8 cellular contexts compared by ENCODE assay signal in the genomic region with DNA sequence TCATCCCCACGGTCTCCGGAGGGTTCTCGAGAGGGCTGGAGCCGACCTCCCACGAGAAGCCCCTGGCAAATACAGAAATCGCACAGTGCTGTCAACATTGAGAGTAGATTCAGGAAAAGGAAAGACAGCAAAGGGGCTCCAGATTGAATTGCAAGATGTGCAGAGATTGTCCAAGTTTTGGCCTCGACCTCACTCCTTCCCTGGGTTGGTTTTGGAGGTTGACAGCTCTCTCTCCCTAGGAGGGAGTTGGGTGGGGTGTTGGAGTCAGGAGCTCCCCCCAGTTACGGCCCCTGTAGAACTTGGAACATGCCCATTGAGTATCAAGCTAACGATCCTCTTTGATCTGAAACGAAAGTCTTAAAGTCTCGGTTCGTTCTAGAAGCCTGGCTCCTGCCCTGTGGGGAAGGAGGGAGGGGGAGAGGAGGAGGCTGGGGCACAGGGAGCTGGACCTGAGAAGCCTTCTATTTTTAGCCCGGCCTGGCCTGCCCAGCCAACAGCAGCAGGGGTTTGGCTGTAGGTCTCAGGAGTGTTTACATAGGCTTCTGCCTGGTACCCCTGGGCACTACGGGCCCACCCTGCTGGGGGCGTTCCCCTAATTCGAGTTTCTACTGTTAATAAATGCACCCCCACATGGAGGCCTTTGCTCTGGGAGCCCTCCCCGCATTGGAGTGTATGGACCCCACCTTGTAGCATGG. TPM values are rescaled to one million over a fixed set of nuclear protein-coding genes. Genes with fewer than 3 reads are reported as not detected.
A peak's percentile ranks its signal among the peaks of the same experiment; 100 is the strongest.
DNase-seq lines count a peak whose midpoint lies in the region; ATAC-seq, FAIRE-seq and TF ChIP-seq lines count a peak whose summit lies in the region.

No MANE protein-coding gene starts in this region.

- in situ Hi-C loops in HAP-1 (cut with MboI; ENCODE audit: low sequenced_read_pairs) = no loop called here
- in situ Hi-C loops in mammary epithelial cell (cut with MboI; ENCODE audit: low sequenced_read_pairs in 2 of 2) = no loop called here

- no peaks in the 10 kb centered on the region for H3K9me3 Mint-ChIP-seq in activated CD4-positive, alpha-beta T cell treated with anti-CD3 and anti-CD28 coated beads for 36 hours (ENCODE audit: low read depth)

- H3K27ac ChIP-seq in mammary epithelial cell (ENCODE audit: insufficient read depth, low read depth, low read length) (no peak overlapping the region), keratinocyte (ENCODE audit: control insufficient read depth, insufficient read depth, low read length) (no peak overlapping the region), smooth muscle cell (ENCODE audit: low read depth) (no peak overlapping the region)

- H3K27me3 ChIP-seq in HAP-1 (ENCODE audit: low read depth) (no peaks in the 10 kb centered on the region), mammary epithelial cell (ENCODE audit: insufficient read depth, low read length) (peaks cover 5% of the 10 kb centered on the region), keratinocyte (ENCODE audit: control insufficient read depth, extremely low read depth, insufficient read depth, low read length) (peaks cover 11% of the 10 kb centered on the region), smooth muscle cell (ENCODE audit: low read depth) (peaks cover 68% of the 10 kb centered on the region)

- no TSS peak for BruUV-seq in mammary epithelial cell (replicated peaks; lab: Mats Ljungman, UMichigan)

- peaks cover 6% of the 10 kb centered on the region; the same call in 1 of the 2 replicates for H3K4me1 ChIP-seq in HAP-1
- peaks cover 12% of the 10 kb centered on the region for H3K4me1 ChIP-seq in mammary epithelial cell (ENCODE audit: insufficient read depth, low read length)
- H3K4me1 ChIP-seq in keratinocyte (ENCODE audit: control insufficient read depth, extremely low read depth, insufficient read depth, low read length) = peaks cover 15% of the 10 kb centered on the region
- peaks cover 8% of the 10 kb centered on the region for H3K4me1 ChIP-seq in smooth muscle cell (ENCODE audit: low read depth)

- peaks cover 29% of the 10 kb centered on the region for H3K27me3 Mint-ChIP-seq in activated CD4-positive, alpha-beta T cell treated with anti-CD3 and anti-CD28 coated beads for 36 hours

- DNase-seq in HAP-1 (ENCODE audit: low spot score in 2 of 2) (no peak), mammary epithelial cell (no peak), keratinocyte (ENCODE audit: low read depth, low spot score) (no peak), smooth muscle cell (lab: John Stamatoyannopoulos, UW; ENCODE audit: unreplicated experiment) (no peak), NCI-H187 treated with DMSO at 0.1 percent for 48 hours (lab: John Stamatoyannopoulos, UW) (no peak)
- no peak for DNase-seq in activated CD4-positive, alpha-beta T cell treated with anti-CD3 and anti-CD28 coated beads for 36 hours
- no peak for DNase-seq in NK-92 treated with Interleukin-12 subunit alpha and Interleukin-12 subunit beta, amount 100 ng/mL, for 24 hours (lab: John Stamatoyannopoulos, UW)

- no peaks in the 10 kb centered on the region for H3K9me1 ChIP-seq in keratinocyte (ENCODE audit: control insufficient read depth, extremely low read depth, insufficient read depth, low read length)

- H3K9me3 ChIP-seq in HAP-1 (no peaks in the 10 kb centered on the region), mammary epithelial cell (replicated peaks; ENCODE audit: insufficient read depth, low read length) (no peaks in the 10 kb centered on the region), keratinocyte (ENCODE audit: control insufficient read depth, low read depth, low read length) (no peaks in the 10 kb centered on the region), smooth muscle cell (replicated peaks; ENCODE audit: low read depth) (no peaks in the 10 kb centered on the region)

- H3K4me1 Mint-ChIP-seq in activated CD4-positive, alpha-beta T cell treated with anti-CD3 and anti-CD28 coated beads for 36 hours = no peaks in the 10 kb centered on the region

- intact Hi-C loops in mammary epithelial cell (cut with micrococcal nuclease) = loop anchor here (1.0 kb wide), 1 partner anchor 104 kb away; no protein-coding TSS in a partner anchor
- intact Hi-C loops in activated CD4-positive, alpha-beta T cell treated with anti-CD3 and anti-CD28 coated beads for 36 hours (cut with DNase I, micrococcal nuclease) = no loop called here

- H2AFZ ChIP-seq in mammary epithelial cell (ENCODE audit: low read depth, low read length) (peak overlapping the region; percentile 80), keratinocyte (ENCODE audit: control insufficient read depth, low read length) (no peak overlapping the region), smooth muscle cell (ENCODE audit: low read depth) (peak overlapping the region; percentile 61)

- H3K9ac ChIP-seq in mammary epithelial cell (ENCODE audit: insufficient read depth, low read length) = no peak overlapping the region
- H3K9ac ChIP-seq in keratinocyte (ENCODE audit: control insufficient read depth, extremely low read depth, insufficient read depth, low read length) = no peak overlapping the region
- H3K9ac ChIP-seq in smooth muscle cell (ENCODE audit: low read depth) = no peak overlapping the region

- no peaks in the 10 kb centered on the region for H3K36me3 ChIP-seq in HAP-1 (replicated peaks)
- H3K36me3 ChIP-seq in mammary epithelial cell (ENCODE audit: insufficient read depth, low read length) = no peaks in the 10 kb centered on the region
- H3K36me3 ChIP-seq in keratinocyte (ENCODE audit: control insufficient read depth in 2 of 2, extremely low read depth in 1 of 2, insufficient read depth in 2 of 2, low read length in 2 of 2) = no peaks in the 10 kb centered on the region
- H3K36me3 ChIP-seq in smooth muscle cell (ENCODE audit: low read depth) = no peaks in the 10 kb centered on the region

- dilution Hi-C loops in mammary epithelial cell (cut with HindIII; ENCODE audit: low sequenced_read_pairs) = no loop called here
- dilution Hi-C loops in keratinocyte (cut with MboI; ENCODE audit: extremely low pct_ligation_motif_present, low sequenced_read_pairs) = no loop called here

- H3K79me2 ChIP-seq in mammary epithelial cell (ENCODE audit: insufficient read depth, low read length) (no peaks in the 10 kb centered on the region), keratinocyte (ENCODE audit: control insufficient read depth, insufficient read depth, low read length) (no peaks in the 10 kb centered on the region), smooth muscle cell (ENCODE audit: low read depth) (no peaks in the 10 kb centered on the region)

- H4K20me1 ChIP-seq in mammary epithelial cell (ENCODE audit: insufficient read depth, low read length) (no peaks in the 10 kb centered on the region), keratinocyte (ENCODE audit: control insufficient read depth, extremely low read depth, insufficient read depth, low read length) (no peaks in the 10 kb centered on the region), smooth muscle cell (ENCODE audit: low read depth) (no peaks in the 10 kb centered on the region)

- TF ChIP-seq CTCF in mammary epithelial cell (conservative IDR thresholded peaks at IDR 0.05 in 1 of 2, IDR thresholded peaks at IDR 0.05 in 1 of 2; ENCODE audit: extremely low read depth in 1 of 2, insufficient read depth in 1 of 2, low read depth in 1 of 2, low read length in 2 of 2) (no peak), keratinocyte (optimal IDR thresholded peaks at IDR 0.05 in 1 of 3, IDR thresholded peaks at IDR 0.05 in 1 of 3, conservative IDR thresholded peaks at IDR 0.05 in 1 of 3; ENCODE audit: extremely low read depth in 1 of 3, insufficient read depth in 2 of 3, low read length in 3 of 3) (no peak), smooth muscle cell (IDR thresholded peaks at IDR 0.05; ENCODE audit: borderline replicate concordance, insufficient read depth, poor library complexity, severe bottlenecking) (no peak)

- peak overlapping the region; percentile 86 for H3K4me2 ChIP-seq in mammary epithelial cell (ENCODE audit: insufficient read depth, low read depth, low read length)
- H3K4me2 ChIP-seq in keratinocyte (ENCODE audit: control insufficient read depth, extremely low read depth, insufficient read depth, low read depth, low read length) = peak overlapping the region; percentile 63
- H3K4me2 ChIP-seq in smooth muscle cell = peak overlapping the region; percentile 91

- POLR2A ChIA-PET in activated CD4-positive, alpha-beta T cell treated with anti-CD3 and anti-CD28 coated beads for 36 hours (lab: Charles Lee) = no interaction called here

- peak overlapping the region; percentile 28 for H3K4me3 ChIP-seq in HAP-1
- peak overlapping the region in 2 of 3 experiments; percentile 45 to 47 for H3K4me3 ChIP-seq in mammary epithelial cell (replicated peaks in 1 of 3; ENCODE audit: insufficient read depth in 1 of 3, low read depth in 2 of 3, low read length in 3 of 3)
- H3K4me3 ChIP-seq in keratinocyte (ENCODE audit: control insufficient read depth in 2 of 3, extremely low read depth in 1 of 3, insufficient read depth in 2 of 3, low read depth in 1 of 3, low read length in 3 of 3) = peak overlapping the region; percentile 29 to 51 (median 50)
- H3K4me3 ChIP-seq in smooth muscle cell = peak overlapping the region; percentile 52

- CTCF ChIA-PET in mammary epithelial cell (lab: Charles Lee; ENCODE audit: low non-redundant PET) = no interaction called here
- CTCF ChIA-PET in activated CD4-positive, alpha-beta T cell treated with anti-CD3 and anti-CD28 coated beads for 36 hours (lab: Charles Lee) = interaction anchor here (0.7 kb wide), 1 partner anchor 1390 kb away, joined by 3 read pairs; no protein-coding TSS in a partner anchor

- ATAC-seq in activated CD4-positive, alpha-beta T cell treated with anti-CD3 and anti-CD28 coated beads for 36 hours = no peak
- no peak for ATAC-seq in GM19035 (IDR thresholded peaks at IDR 0.05; ENCODE audit: unreplicated experiment)

- no peak for FAIRE-seq in keratinocyte (lab: Jason Lieb, UNC)

- H3F3A ChIP-seq in smooth muscle cell (ENCODE audit: low read depth) = no peaks in the 10 kb centered on the region

- WGBS in mammary epithelial cell (ENCODE audit: low coverage, missing lambda C conversion rate) = 15% methylated on average over 12 of the region's 17 CpGs
- WGBS in smooth muscle cell (ENCODE audit: low lambda C conversion rate) = 45% methylated on average over 16 of the region's 17 CpGs

- H3K4me3 Mint-ChIP-seq in activated CD4-positive, alpha-beta T cell treated with anti-CD3 and anti-CD28 coated beads for 36 hours = no peak overlapping the region

- no peaks in the 10 kb centered on the region for H3K36me3 Mint-ChIP-seq in activated CD4-positive, alpha-beta T cell treated with anti-CD3 and anti-CD28 coated beads for 36 hours (ENCODE audit: low read depth)

- H3K27ac Mint-ChIP-seq in activated CD4-positive, alpha-beta T cell treated with anti-CD3 and anti-CD28 coated beads for 36 hours = no peak overlapping the region

RNA-seq across cellular contexts. Expression of gene KY, which starts 0.7 kb away (rescaled TPM):
- total RNA-seq in mammary epithelial cell (under 1 TPM in 1 of 2 donors, not detected in 1; 0.33 TPM), smooth muscle cell (0.09 TPM in 2 replicates)
- polyA plus RNA-seq in mammary epithelial cell (0.03 TPM), keratinocyte (0.02 to 0.03 TPM in 2 of 3 replicates, not detected in the other), smooth muscle cell (0.07 and 0.08 TPM in 2 replicates)
- polyA minus RNA-seq in mammary epithelial cell (not detected), keratinocyte (not detected in 3 replicates)
- polyA plus RNA-seq in keratinocyte (2011; ENCODE audit: low read depth) = not detected
- polyA plus RNA-seq in keratinocyte (2011; cell fraction: cytosol; rRNA removed) = not detected in 2 replicates
- polyA plus RNA-seq in keratinocyte (2011; cell fraction: nucleus; rRNA removed) = not detected in 2 replicates
- polyA plus RNA-seq in keratinocyte (2012; ENCODE audit: low replicate concordance) = not detected in 2 replicates
- not detected for polyA minus RNA-seq in keratinocyte (2011; cell fraction: cytosol; rRNA and poly(A)+ RNA removed)
- polyA minus RNA-seq in keratinocyte (2011; cell fraction: nucleus; rRNA and poly(A)+ RNA removed) = not detected in 2 replicates
- not detected for total RNA-seq in activated CD4-positive, alpha-beta T cell treated with anti-CD3 and anti-CD28 coated beads for 36 hours
